12 cellular contexts compared by ENCODE assay signal in genomic region chr6:125913864-125914351, GRCh38. TPM values are rescaled to one million over a fixed set of nuclear protein-coding genes. Genes with fewer than 3 reads are reported as not detected.
DNase-seq lines count a peak whose midpoint lies in the region; ATAC-seq and TF ChIP-seq lines count a peak whose summit lies in the region.
"Had no signal": no experiment of that assay in that cellular context is flagged by ENCODE, and none has a peak within 500 bp of the region (broad histone marks: within the 10 kb centered on the region; RNA-seq: fewer than 3 reads in every experiment).

No MANE protein-coding gene starts in this region.

- peaks cover 35% of the 10 kb centered on the region for H3K36me3 Mint-ChIP-seq in chondrocyte (ENCODE audit: low read depth)
- H3K36me3 Mint-ChIP-seq in stimulated activated memory B cell treated with anti-CD40 and anti-IgM and Interleukin-4, amounts not matched to agents 10 μg/mL and 1 μg/mL and 100 μg/mL, for 72 hours: peaks cover 43% of the 10 kb centered on the region
- peaks cover 60% of the 10 kb centered on the region for H3K36me3 Mint-ChIP-seq in CD4-positive, alpha-beta T cell (ENCODE audit: low read depth)

- H3K27me3 ChIP-seq in BJ (ENCODE audit: control insufficient read depth, insufficient read depth, low read length) (no peaks in the 10 kb centered on the region), mucosa of rectum (ENCODE audit: control insufficient read depth in 2 of 2, insufficient read depth in 2 of 2, low read length in 2 of 2) (no peaks in the 10 kb centered on the region)
- no peaks in the 10 kb centered on the region for H3K27me3 ChIP-seq in CD4-positive, alpha-beta T cell (ENCODE audit: control insufficient read depth, insufficient read depth, low read length)

- no peaks in the 10 kb centered on the region for H3K9me3 ChIP-seq in mucosa of rectum (ENCODE audit: control insufficient read depth in 2 of 2, low read length in 2 of 2)
- no peaks in the 10 kb centered on the region for H3K9me3 ChIP-seq in CD4-positive, alpha-beta T cell (ENCODE audit: control insufficient read depth, low read length)

- no peaks in the 10 kb centered on the region for H3K9me3 Mint-ChIP-seq in chondrocyte (ENCODE audit: low read depth)
- no peaks in the 10 kb centered on the region for H3K9me3 Mint-ChIP-seq in stimulated activated memory B cell treated with anti-CD40 and anti-IgM and Interleukin-4, amounts not matched to agents 10 μg/mL and 1 μg/mL and 100 μg/mL, for 72 hours
- no peaks in the 10 kb centered on the region for H3K9me3 Mint-ChIP-seq in CD4-positive, alpha-beta T cell

- POLR2A ChIA-PET in BJ (lab: Charles Lee): interaction anchor here (0.5 to 0.8 kb wide), 2 partner anchors 44 to 63 kb away, joined by 4 to 6 read pairs; no protein-coding TSS in a partner anchor
- POLR2A ChIA-PET in CD4-positive, alpha-beta T cell (lab: Charles Lee): interaction anchor here (1.1 kb wide), 1 partner anchor 42 kb away, joined by 3 read pairs; no protein-coding TSS in a partner anchor

- no peaks in the 10 kb centered on the region for H3K27me3 Mint-ChIP-seq in chondrocyte (ENCODE audit: low read depth)
- no peaks in the 10 kb centered on the region for H3K27me3 Mint-ChIP-seq in stimulated activated memory B cell treated with anti-CD40 and anti-IgM and Interleukin-4, amounts not matched to agents 10 μg/mL and 1 μg/mL and 100 μg/mL, for 72 hours
- H3K27me3 Mint-ChIP-seq in CD4-positive, alpha-beta T cell: no peaks in the 10 kb centered on the region

- TF ChIP-seq CTCF in BJ (IDR thresholded peaks at IDR 0.05; ENCODE audit: insufficient read depth, low read depth, low read length) (no peak), chondrocyte (IDR thresholded peaks at IDR 0.05) (no peak), GM10266 (IDR thresholded peaks at IDR 0.05; ENCODE audit: control insufficient read depth, insufficient read depth, low read depth, missing control alignments) (no peak)
- no peak for TF ChIP-seq CTCF in CD4-positive, alpha-beta T cell (IDR thresholded peaks at IDR 0.05)

- no peak overlapping the region for H3K4me3 Mint-ChIP-seq in chondrocyte (ENCODE audit: unreplicated experiment)
- H3K4me3 Mint-ChIP-seq in stimulated activated memory B cell treated with anti-CD40 and anti-IgM and Interleukin-4, amounts not matched to agents 10 μg/mL and 1 μg/mL and 100 μg/mL, for 72 hours: no peak overlapping the region
- no peak overlapping the region for H3K4me3 Mint-ChIP-seq in CD4-positive, alpha-beta T cell
- H3K4me3 Mint-ChIP-seq: activated T-cell treated with anti-CD3 and anti-CD28 coated beads, Interleukin-2, amount 50 U/mL, for 72 hours had no signal

- H3K4me3 ChIP-seq in BJ (ENCODE audit: low read depth, low read length): no peak overlapping the region
- no peak overlapping the region for H3K4me3 ChIP-seq in mucosa of rectum (ENCODE audit: low read length in 2 of 2)

- peaks cover 14 to 33% of the 10 kb centered on the region in 2 donors for H3K4me1 ChIP-seq in mucosa of rectum (ENCODE audit: control insufficient read depth in 2 of 2, insufficient read depth in 2 of 2, low read length in 2 of 2)

- no peak for ATAC-seq in stimulated activated memory B cell treated with anti-CD40 and anti-IgM and Interleukin-4, amounts not matched to agents 10 μg/mL and 1 μg/mL and 100 μg/mL, for 72 hours
- no peak for ATAC-seq in CD4-positive, alpha-beta T cell (ENCODE audit: poor library complexity)
- no peak for ATAC-seq in HG03442 (IDR thresholded peaks at IDR 0.05; ENCODE audit: unreplicated experiment)
- ATAC-seq: activated T-cell treated with anti-CD3 and anti-CD28 coated beads, Interleukin-2, amount 50 U/mL, for 72 hours had no signal

- peak overlapping the region in 1 of 2 donors; percentile 14 for H3K9ac ChIP-seq in mucosa of rectum (ENCODE audit: low read depth in 1 of 2, low read length in 2 of 2)

- DNase-seq in BJ (ENCODE audit: low read depth): peak; percentile 91
- DNase-seq in NCI-H226: peak; percentile 70
- no peak for DNase-seq in chondrocyte (ENCODE audit: low spot score)
- no peak for DNase-seq in GM10266 (ENCODE audit: extremely low spot score)
- DNase-seq in CD4-positive, alpha-beta T cell: no peak
- DNase-seq: activated T-cell treated with anti-CD3 and anti-CD28 coated beads, Interleukin-2, amount 50 U/mL, for 72 hours; DMS79 treated with DMSO at 0.1 percent for 48 hours; NCI-H1417; T-helper 1 cell had no signal

- intact Hi-C loops in CD4-positive, alpha-beta T cell (cut with DNase I, micrococcal nuclease): no loop called here

- H3K27ac Mint-ChIP-seq in chondrocyte (ENCODE audit: unreplicated experiment): peak overlapping the region; percentile 76
- no peak overlapping the region for H3K27ac Mint-ChIP-seq in stimulated activated memory B cell treated with anti-CD40 and anti-IgM and Interleukin-4, amounts not matched to agents 10 μg/mL and 1 μg/mL and 100 μg/mL, for 72 hours
- no peak overlapping the region for H3K27ac Mint-ChIP-seq in CD4-positive, alpha-beta T cell
- H3K27ac Mint-ChIP-seq: activated T-cell treated with anti-CD3 and anti-CD28 coated beads, Interleukin-2, amount 50 U/mL, for 72 hours had no signal

- peaks cover 10% of the 10 kb centered on the region for H3K4me1 Mint-ChIP-seq in chondrocyte (ENCODE audit: low read depth)
- H3K4me1 Mint-ChIP-seq in stimulated activated memory B cell treated with anti-CD40 and anti-IgM and Interleukin-4, amounts not matched to agents 10 μg/mL and 1 μg/mL and 100 μg/mL, for 72 hours: peaks cover 14% of the 10 kb centered on the region
- peaks cover 17% of the 10 kb centered on the region for H3K4me1 Mint-ChIP-seq in CD4-positive, alpha-beta T cell (ENCODE audit: low read depth)

- CTCF ChIA-PET in BJ (lab: Yijun Ruan, JAX): interaction anchor here (0.9 to 2.0 kb wide), 3 partner anchors 9 to 123 kb away, joined by 3 to 15 read pairs (median 5); partner anchors contain the start of gene NCOA7
- CTCF ChIA-PET in CD4-positive, alpha-beta T cell (lab: Charles Lee): interaction anchor here (0.9 to 1.7 kb wide), 3 partner anchors 10 to 42 kb away, joined by 3 to 5 read pairs (median 4); partner anchors contain the start of gene HINT3

- H3K27ac ChIP-seq in mucosa of rectum (ENCODE audit: low read depth in 2 of 2, low read length in 2 of 2): peak overlapping the region; percentile 48 to 50
- H3K27ac ChIP-seq in CD4-positive, alpha-beta T cell (ENCODE audit: low read depth, low read length): no peak overlapping the region

- H3K36me3 ChIP-seq in BJ (ENCODE audit: control insufficient read depth, insufficient read depth, low read length): peaks cover 10% of the 10 kb centered on the region
- H3K36me3 ChIP-seq in mucosa of rectum (ENCODE audit: control insufficient read depth in 2 of 2, insufficient read depth in 2 of 2, low read length in 2 of 2): peaks cover 0 to 4% of the 10 kb centered on the region in 2 donors

RNA-seq across cellular contexts. Expression of gene HINT3, which starts 42.7 kb away (rescaled TPM):
- polyA plus RNA-seq in BJ (2011; rRNA removed): 1.3 and 3.1 TPM in 2 replicates
- polyA minus RNA-seq in BJ (2011; rRNA and poly(A)+ RNA removed): 1.1 and 2.1 TPM in 2 replicates
- total RNA-seq in chondrocyte: 15.7 to 19.7 TPM (median 19.3 TPM) in 3 replicates
- 10 to 100 TPM; 10.4 TPM for total RNA-seq in CD4-positive, alpha-beta T cell

Comparison
In these comparisons a context has a peak if more than half of its experiments do, and no peak if none do; other contexts are left out.
1. DNase-seq: peak in BJ (single experiment) and NCI-H226 (single experiment); none in chondrocyte (single experiment), GM10266 (single experiment) and CD4-positive, alpha-beta T cell (0 of 10).